11 cellular contexts compared by ENCODE assay signal in genomic region chr2:10375570-10376266, GRCh38.
DNase-seq lines count a peak whose midpoint lies in the region; ATAC-seq lines count a peak whose summit lies in the region.
"Had no signal": no experiment of that assay in that cellular context is flagged by ENCODE, and none has a peak within 500 bp of the region (broad histone marks: within the 10 kb centered on the region; RNA-seq: fewer than 3 reads in every experiment).

No MANE protein-coding gene starts in this region.

- DNase-seq in activated CD8-positive, alpha-beta memory T cell treated with anti-CD3 and anti-CD28 coated beads, Interleukin-2, amount 50 U/mL, for 4 hours = peak; percentile 28
- no peak for DNase-seq in activated CD8-positive, alpha-beta memory T cell treated with anti-CD3 and anti-CD28 coated beads for 24 hours
- DNase-seq in NCI-H1105 (lab: John Stamatoyannopoulos, UW) (peak; percentile 90), midbrain (lab: John Stamatoyannopoulos, UW) (no peak), substantia nigra (lab: John Stamatoyannopoulos, UW) (no peak), ureter (ENCODE audit: low spot score) (no peak)
- no peak for DNase-seq in activated T-cell treated with anti-CD3 and anti-CD28 coated beads, Interleukin-2, amount 50 U/mL, for 72 hours
- DNase-seq: C1 segment of cervical spinal cord had no signal

- peak overlapping the region; percentile 17 to 38 for H3K4me3 Mint-ChIP-seq in activated T-cell treated with anti-CD3 and anti-CD28 coated beads, Interleukin-2, amount 50 U/mL, for 72 hours
- H3K4me3 Mint-ChIP-seq in stimulated activated memory B cell treated with anti-CD40 and anti-IgM and Interleukin-4, amounts not matched to agents 10 μg/mL and 1 μg/mL and 100 μg/mL, for 72 hours = peak overlapping the region; percentile 42

- no peaks in the 10 kb centered on the region for H3K36me3 Mint-ChIP-seq in activated T-cell treated with anti-CD3 and anti-CD28 coated beads, Interleukin-2, amount 50 U/mL, for 72 hours (ENCODE audit: insufficient read depth in 2 of 2)
- no peaks in the 10 kb centered on the region for H3K36me3 Mint-ChIP-seq in stimulated activated memory B cell treated with anti-CD40 and anti-IgM and Interleukin-4, amounts not matched to agents 10 μg/mL and 1 μg/mL and 100 μg/mL, for 72 hours

- H3K27me3 Mint-ChIP-seq in activated T-cell treated with anti-CD3 and anti-CD28 coated beads, Interleukin-2, amount 50 U/mL, for 72 hours (ENCODE audit: low read depth) = no peaks in the 10 kb centered on the region
- H3K27me3 Mint-ChIP-seq in stimulated activated memory B cell treated with anti-CD40 and anti-IgM and Interleukin-4, amounts not matched to agents 10 μg/mL and 1 μg/mL and 100 μg/mL, for 72 hours = no peaks in the 10 kb centered on the region

- peaks cover 64% of the 10 kb centered on the region for H3K4me1 Mint-ChIP-seq in activated T-cell treated with anti-CD3 and anti-CD28 coated beads, Interleukin-2, amount 50 U/mL, for 72 hours (ENCODE audit: low read depth)
- H3K4me1 Mint-ChIP-seq in stimulated activated memory B cell treated with anti-CD40 and anti-IgM and Interleukin-4, amounts not matched to agents 10 μg/mL and 1 μg/mL and 100 μg/mL, for 72 hours = peaks cover 92% of the 10 kb centered on the region

- peak; percentile 35 to 37 for ATAC-seq in activated T-cell treated with anti-CD3 and anti-CD28 coated beads, Interleukin-2, amount 50 U/mL, for 72 hours (replicated peaks in 1 of 2)
- peak; percentile 68 for ATAC-seq in stimulated activated memory B cell treated with anti-CD40 and anti-IgM and Interleukin-4, amounts not matched to agents 10 μg/mL and 1 μg/mL and 100 μg/mL, for 72 hours

- no peak overlapping the region for H3K27ac ChIP-seq in substantia nigra (ENCODE audit: low read depth, low read length, poor library complexity, severe bottlenecking)
- H3K27ac ChIP-seq: breast epithelium, thoracic aorta had no signal

- no peak overlapping the region for H3K27ac Mint-ChIP-seq in activated T-cell treated with anti-CD3 and anti-CD28 coated beads, Interleukin-2, amount 50 U/mL, for 72 hours
- H3K27ac Mint-ChIP-seq in stimulated activated memory B cell treated with anti-CD40 and anti-IgM and Interleukin-4, amounts not matched to agents 10 μg/mL and 1 μg/mL and 100 μg/mL, for 72 hours = peak overlapping the region; percentile 89

- no peaks in the 10 kb centered on the region for H3K9me3 Mint-ChIP-seq in activated T-cell treated with anti-CD3 and anti-CD28 coated beads, Interleukin-2, amount 50 U/mL, for 72 hours
- H3K9me3 Mint-ChIP-seq in stimulated activated memory B cell treated with anti-CD40 and anti-IgM and Interleukin-4, amounts not matched to agents 10 μg/mL and 1 μg/mL and 100 μg/mL, for 72 hours = no peaks in the 10 kb centered on the region

Comparison
In these comparisons a context has a peak if more than half of its experiments do, and no peak if none do; other contexts are left out.
1. DNase-seq: peak in activated CD8-positive, alpha-beta memory T cell treated with anti-CD3 and anti-CD28 coated beads, Interleukin-2, amount 50 U/mL, for 4 hours (single experiment) and NCI-H1105 (single experiment); none in activated CD8-positive, alpha-beta memory T cell treated with anti-CD3 and anti-CD28 coated beads for 24 hours (single experiment), activated T-cell treated with anti-CD3 and anti-CD28 coated beads, Interleukin-2, amount 50 U/mL, for 72 hours (0 of 2), midbrain (single experiment), substantia nigra (0 of 49) and ureter (single experiment).